6 cellular contexts compared by ENCODE assay signal in genomic region chr17:50114849-50115357, GRCh38. TPM values are rescaled to one million over a fixed set of nuclear protein-coding genes. Genes with fewer than 3 reads are reported as not detected.
DNase-seq lines count a peak whose midpoint lies in the region; ATAC-seq lines count a peak whose summit lies in the region.

No MANE protein-coding gene starts in this region.

- H3K4me1 Mint-ChIP-seq in activated T-cell treated with anti-CD3 and anti-CD28 coated beads, Interleukin-2, amount 50 U/mL, for 72 hours (ENCODE audit: low read depth): peaks cover 17% of the 10 kb centered on the region

- peak; percentile 54 to 55 for DNase-seq in activated T-cell treated with anti-CD3 and anti-CD28 coated beads, Interleukin-2, amount 50 U/mL, for 72 hours
- DNase-seq in activated T-cell treated with anti-CD3 and anti-CD28 coated beads, Interleukin-2, amount 50 U/mL, for 1 hour: no peak
- DNase-seq in NCI-H82 (lab: John Stamatoyannopoulos, UW) (peak; percentile 87), dermis blood vessel endothelial cell (peak; percentile 83)
- DNase-seq in stimulated activated CD8-positive, alpha-beta memory T cell treated with anti-CD3 and anti-CD28 coated beads, Interleukin-4, amount 100 ng/mL, for 48 hours: peak; percentile 56

- H3K4me3 Mint-ChIP-seq in activated T-cell treated with anti-CD3 and anti-CD28 coated beads, Interleukin-2, amount 50 U/mL, for 72 hours: no peak overlapping the region

- peak; percentile 42 for ATAC-seq in activated T-cell treated with anti-CD3 and anti-CD28 coated beads, Interleukin-2, amount 50 U/mL, for 72 hours (replicated peaks in 1 of 2)
- no peak for ATAC-seq in GM18520 (IDR thresholded peaks at IDR 0.05; ENCODE audit: unreplicated experiment)

- no peak overlapping the region for H3K27ac Mint-ChIP-seq in activated T-cell treated with anti-CD3 and anti-CD28 coated beads, Interleukin-2, amount 50 U/mL, for 72 hours

- H3K27me3 Mint-ChIP-seq in activated T-cell treated with anti-CD3 and anti-CD28 coated beads, Interleukin-2, amount 50 U/mL, for 72 hours (ENCODE audit: low read depth): peaks cover 47% of the 10 kb centered on the region

- no peaks in the 10 kb centered on the region for H3K9me3 Mint-ChIP-seq in activated T-cell treated with anti-CD3 and anti-CD28 coated beads, Interleukin-2, amount 50 U/mL, for 72 hours

- H3K36me3 Mint-ChIP-seq in activated T-cell treated with anti-CD3 and anti-CD28 coated beads, Interleukin-2, amount 50 U/mL, for 72 hours (ENCODE audit: insufficient read depth in 2 of 2): peaks cover 0 to 2% of the 10 kb centered on the region in 2 donors

RNA-seq across cellular contexts. Expression of gene SAMD14, which starts 15.1 kb away (rescaled TPM):
- 1 to 10 TPM; 3.3 to 6.9 TPM for total RNA-seq in activated T-cell treated with anti-CD3 and anti-CD28 coated beads, Interleukin-2, amount 50 U/mL, for 72 hours
- 5.1 and 5.8 TPM in 2 replicates for total RNA-seq in dermis blood vessel endothelial cell

RNA-seq across cellular contexts. Expression of gene PDK2, which starts 19.8 kb away (rescaled TPM):
- total RNA-seq in activated T-cell treated with anti-CD3 and anti-CD28 coated beads, Interleukin-2, amount 50 U/mL, for 72 hours: 10 to 100 TPM; 26.6 to 34.6 TPM
- 12.3 and 20.8 TPM in 2 replicates for total RNA-seq in dermis blood vessel endothelial cell

RNA-seq across cellular contexts. Expression of gene PPP1R9B, which starts 35.6 kb away (rescaled TPM):
- total RNA-seq in activated T-cell treated with anti-CD3 and anti-CD28 coated beads, Interleukin-2, amount 50 U/mL, for 72 hours: 100 to 1,000 TPM; 111 to 128 TPM
- total RNA-seq in dermis blood vessel endothelial cell: 35.2 and 45.8 TPM in 2 replicates

RNA-seq across cellular contexts. Expression of gene SGCA, which starts 50.9 kb away (rescaled TPM):
- 1 to 10 TPM; 1.7 to 2.3 TPM for total RNA-seq in activated T-cell treated with anti-CD3 and anti-CD28 coated beads, Interleukin-2, amount 50 U/mL, for 72 hours
- total RNA-seq in dermis blood vessel endothelial cell: not detected in 2 replicates

RNA-seq across cellular contexts. Expression of gene ITGA3, which starts 59.0 kb away (rescaled TPM):
- total RNA-seq in activated T-cell treated with anti-CD3 and anti-CD28 coated beads, Interleukin-2, amount 50 U/mL, for 72 hours: 10 to 100 TPM; 16.6 to 16.9 TPM
- total RNA-seq in dermis blood vessel endothelial cell: 116 and 190 TPM in 2 replicates
